Comparison of ENCODE assay signal across 15 cellular contexts in the genomic region with DNA sequence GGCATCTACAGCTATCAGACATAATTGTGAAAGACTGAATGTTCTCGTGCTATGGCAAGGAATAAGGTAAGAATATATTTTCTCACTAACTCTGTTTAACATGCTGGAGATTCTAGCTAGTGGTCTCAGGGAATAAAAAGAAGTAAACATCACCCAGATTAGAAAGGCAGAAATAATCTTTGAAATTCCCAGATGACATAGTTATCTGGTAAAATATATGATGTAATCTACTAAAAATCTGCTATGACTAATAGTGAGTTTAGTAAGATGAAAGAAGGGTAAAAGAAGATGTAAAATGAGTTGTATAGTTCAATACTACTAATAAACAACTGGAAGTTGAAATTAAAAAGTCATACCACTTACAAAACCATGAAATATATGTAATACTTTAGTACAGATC.
DNase-seq lines count a peak whose midpoint lies in the region; ATAC-seq, FAIRE-seq and TF ChIP-seq lines count a peak whose summit lies in the region.
"Had no signal": no experiment of that assay in that cellular context is flagged by ENCODE, and none has a peak within 500 bp of the region (broad histone marks: within the 10 kb centered on the region; RNA-seq: fewer than 3 reads in every experiment).

No MANE protein-coding gene starts in this region.

- H3K23ac ChIP-seq in mesendoderm (ENCODE audit: low read length): no peak overlapping the region

- no peak for FAIRE-seq in HepG2 (lab: Jason Lieb, UNC)
- FAIRE-seq: GM18507 had no signal

- no peak for TF ChIP-seq RAD21 in HepG2 (CRISPR knock-in tag; IDR thresholded peaks at IDR 0.05)

- in situ Hi-C loops in HepG2 (cut with HindIII; ENCODE audit: extremely low pct_ligation_motif_present, low pct_unique_long_range_greater_than_20kb): no loop called here
- in situ Hi-C loops in astrocyte of the spinal cord (cut with HindIII; ENCODE audit: low sequenced_read_pairs): no loop called here

- H3K36me3 ChIP-seq in HepG2 (replicated peaks in 1 of 2; ENCODE audit: control insufficient read depth in 1 of 2, insufficient read depth in 2 of 2, low read length in 2 of 2) (no peaks in the 10 kb centered on the region), right lobe of liver (no peaks in the 10 kb centered on the region), mesendoderm (ENCODE audit: control insufficient read depth, insufficient read depth, low read length) (no peaks in the 10 kb centered on the region)
- H3K36me3 ChIP-seq: BLaER1 had no signal

- H3K4me2 ChIP-seq in HepG2 (ENCODE audit: low read depth, low read length) (no peak overlapping the region), mesendoderm (ENCODE audit: low read length) (no peak overlapping the region)
- H3K4me2 ChIP-seq: BLaER1 had no signal

- intact Hi-C loops in HepG2 (cut with micrococcal nuclease; ENCODE audit: unreplicated experiment) (no loop called here), right lobe of liver (cut with DNase I) (no loop called here)

- H4K20me1 ChIP-seq in HepG2 (ENCODE audit: insufficient read depth, low read length): no peaks in the 10 kb centered on the region
- H4K20me1 ChIP-seq: BLaER1 had no signal

- no peak overlapping the region for H2BK15ac ChIP-seq in mesendoderm (replicated peaks; ENCODE audit: low read depth)

- TF ChIP-seq POLR2A in HepG2 (IDR thresholded peaks at IDR 0.05; ENCODE audit: insufficient read depth in 1 of 2, low read depth in 2 of 2, low read length in 2 of 2) (no peak), right lobe of liver (IDR thresholded peaks at IDR 0.05) (no peak)

- H3K4me3 ChIP-seq in HepG2 (replicated peaks in 1 of 3; ENCODE audit: insufficient read depth in 1 of 3, low read depth in 2 of 3, low read length in 3 of 3) (no peak overlapping the region), right lobe of liver (no peak overlapping the region), astrocyte of the spinal cord (ENCODE audit: low read depth, low read length) (no peak overlapping the region), mesendoderm (ENCODE audit: low read length) (no peak overlapping the region)
- H3K4me3 ChIP-seq: BLaER1 had no signal

- H3K18ac ChIP-seq in mesendoderm (ENCODE audit: low read length): no peak overlapping the region

- H3K27ac ChIP-seq in HepG2 (ENCODE audit: extremely low read length, insufficient read depth, low read length) (no peak overlapping the region), right lobe of liver (no peak overlapping the region), mesendoderm (ENCODE audit: low read depth, low read length) (no peak overlapping the region)
- H3K27ac ChIP-seq: BLaER1 had no signal

- H3K79me1 ChIP-seq in mesendoderm (ENCODE audit: low read length): no peaks in the 10 kb centered on the region

- H4K8ac ChIP-seq in mesendoderm (ENCODE audit: low read depth, low read length): no peak overlapping the region

- no peak overlapping the region for H2BK120ac ChIP-seq in mesendoderm (ENCODE audit: low read depth, low read length)

- H2AK5ac ChIP-seq in mesendoderm (ENCODE audit: low read length): no peak overlapping the region

- TF ChIP-seq EP300 in HepG2 (IDR thresholded peaks at IDR 0.05; ENCODE audit: low read depth in 2 of 2, low read length in 2 of 2) (no peak), HepG2 (CRISPR knock-in tag; IDR thresholded peaks at IDR 0.05; ENCODE audit: borderline replicate concordance) (no peak)

- H3K79me2 ChIP-seq in HepG2 (ENCODE audit: insufficient read depth, low read length) (no peaks in the 10 kb centered on the region), mesendoderm (ENCODE audit: control insufficient read depth, insufficient read depth, low read length) (no peaks in the 10 kb centered on the region)

- no peak overlapping the region for H2AFZ ChIP-seq in HepG2 (ENCODE audit: low read length)

- H3K9ac ChIP-seq in HepG2 (ENCODE audit: insufficient read depth, low read depth, low read length): no peak overlapping the region
- H3K9ac ChIP-seq in mesendoderm (ENCODE audit: low read length): no peak overlapping the region
- H3K9ac ChIP-seq: BLaER1 had no signal

- ATAC-seq in HepG2 (no peak), right lobe of liver (no peak), GM18498 (IDR thresholded peaks at IDR 0.05; ENCODE audit: unreplicated experiment) (no peak)

- POLR2A ChIA-PET in HepG2 (lab: Yijun Ruan, JAX): no interaction called here

- H3K27me3 ChIP-seq in HepG2 (ENCODE audit: control insufficient read depth in 1 of 2, insufficient read depth in 2 of 2, low read length in 2 of 2) (no peaks in the 10 kb centered on the region), right lobe of liver (no peaks in the 10 kb centered on the region), mesendoderm (ENCODE audit: insufficient read depth, low read length, poor library complexity) (no peaks in the 10 kb centered on the region)
- H3K27me3 ChIP-seq: BLaER1 had no signal

- H3K9me3 ChIP-seq in HepG2 (ENCODE audit: low read length) (no peaks in the 10 kb centered on the region), right lobe of liver (no peaks in the 10 kb centered on the region)
- H3K9me3 ChIP-seq: BLaER1 had no signal

- H3K4me1 ChIP-seq in HepG2 (ENCODE audit: insufficient read depth, low read length): no peaks in the 10 kb centered on the region
- no peaks in the 10 kb centered on the region for H3K4me1 ChIP-seq in right lobe of liver
- H3K4me1 ChIP-seq in mesendoderm (ENCODE audit: control insufficient read depth, low read depth, low read length): no peaks in the 10 kb centered on the region
- H3K4me1 ChIP-seq: BLaER1 had no signal

- H3K56ac ChIP-seq in mesendoderm (ENCODE audit: low read length): no peak overlapping the region

- DNase-seq in HepG2 (ENCODE audit: low spot score) (no peak), right lobe of liver (no peak), astrocyte of the spinal cord (ENCODE audit: low read depth, low spot score) (peak; percentile 12), iris pigment epithelial cell (ENCODE audit: low read depth) (peak; percentile 6), mesendoderm (no peak), dermis blood vessel endothelial cell (no peak)
- DNase-seq: 8988T; AML-193; CD8-positive, alpha-beta memory T cell; DMS53; GOT3; H9 had no signal

- BruUV-seq in HepG2 (replicated peaks; lab: Mats Ljungman, UMichigan): no TSS peak

- TF ChIP-seq CTCF in HepG2 (CRISPR knock-in tag; IDR thresholded peaks at IDR 0.05): no peak
- no peak for TF ChIP-seq CTCF in right lobe of liver (IDR thresholded peaks at IDR 0.05)
- no peak for TF ChIP-seq CTCF in astrocyte of the spinal cord (IDR thresholded peaks at IDR 0.05; ENCODE audit: low read depth, low read length)

- CTCF ChIA-PET in HepG2 (lab: Yijun Ruan, JAX; ENCODE audit: low intra/inter-chr PET ratio, low total read pairs): no interaction called here

- H4K5ac ChIP-seq in mesendoderm (ENCODE audit: low read length): no peak overlapping the region

- WGBS in HepG2 (ENCODE audit: low lambda C conversion rate): 0% methylated on average over 1 of the region's 1 CpG
- WGBS in right lobe of liver (ENCODE audit: insufficient coverage, low coverage, low lambda C conversion rate, missing lambda C conversion rate): 56% methylated on average over 1 of the region's 1 CpG
- no CpG with 5 or more reads among the region's 1 CpG for WGBS in mesendoderm (ENCODE audit: extremely low coverage, insufficient coverage, low lambda C conversion rate)

- no peak overlapping the region for H3K4ac ChIP-seq in mesendoderm (ENCODE audit: low read depth, low read length)

- H2BK5ac ChIP-seq in mesendoderm (ENCODE audit: low read length): no peak overlapping the region

TF ChIP-seq in HepG2, 621 proteins besides CTCF, POLR2A, EP300 and RAD21:
- TF ChIP-seq, protein P1, sequence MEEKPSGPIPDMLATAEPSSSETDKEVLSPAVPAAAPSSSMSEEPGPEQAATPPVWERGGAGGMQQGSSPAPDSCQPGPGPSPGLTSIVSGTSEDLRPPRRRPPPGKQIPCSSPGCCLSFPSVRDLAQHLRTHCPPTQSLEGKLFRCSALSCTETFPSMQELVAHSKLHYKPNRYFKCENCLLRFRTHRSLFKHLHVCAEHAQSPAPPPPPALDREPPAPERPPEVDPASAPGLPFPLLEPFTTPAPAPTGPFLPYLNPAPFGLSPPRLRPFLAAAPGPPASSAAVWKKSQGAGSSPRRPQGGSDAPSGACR (CRISPR knock-in tag; IDR thresholded peaks at IDR 0.05): no peak
- TF ChIP-seq ATF7 (IDR thresholded peaks at IDR 0.05) (peak; percentile 43; the same call in 1 of the 2 replicates), ATF7 (CRISPR knock-in tag; IDR thresholded peaks at IDR 0.05) (no peak)

Comparison
In these comparisons a context has a peak if more than half of its experiments do, and no peak if none do; other contexts are left out.
1. DNase-seq: peak in astrocyte of the spinal cord (single experiment) and iris pigment epithelial cell (single experiment); none in HepG2 (single experiment), right lobe of liver (0 of 3), mesendoderm (single experiment) and dermis blood vessel endothelial cell (single experiment).